In genomic region chr12:98503593-98504367, GRCh38 we compare ENCODE assay signal across 1 cellular context.
TF ChIP-seq lines count a peak whose summit lies in the region.

No MANE protein-coding gene starts in this region.

TF ChIP-seq in K562, 482 proteins besides CTCF, POLR2A, EP300 and RAD21 (continued from another document and continues in another):
- TF ChIP-seq ARID3A (IDR thresholded peaks at IDR 0.05; ENCODE audit: borderline replicate concordance, low read depth, low read length), result peak; percentile 85; the same call in 1 of the 2 replicates
- peak; percentile 82 for TF ChIP-seq PHF8 (IDR thresholded peaks at IDR 0.05; ENCODE audit: borderline replicate concordance, low read length)
- TF ChIP-seq CREB3 (tag; conservative IDR thresholded peaks at IDR 0.05; ENCODE audit: low read depth), result 0 out of 2 replicates have a peak, but pooled peaks have one; percentile 45
- 0 out of 2 replicates have a peak, but pooled peaks have one; percentile 18 for TF ChIP-seq ZHX1 (conservative IDR thresholded peaks at IDR 0.05; ENCODE audit: low read length)
- TF ChIP-seq ARHGAP35 (IDR thresholded peaks at IDR 0.05; ENCODE audit: partially characterized antibody), result no peak
- no peak for TF ChIP-seq ZNF561 (CRISPR knock-in tag; conservative IDR thresholded peaks at IDR 0.05)
- no peak for TF ChIP-seq BCL6 (CRISPR knock-in tag; IDR thresholded peaks at IDR 0.05)
- TF ChIP-seq ERF (CRISPR knock-in tag; IDR thresholded peaks at IDR 0.05), result 0 out of 2 replicates have a peak, but pooled peaks have one; percentile 77
- peak; percentile 80 for TF ChIP-seq MYC (IDR thresholded peaks at IDR 0.05; ENCODE audit: low read depth, low read length)
- peak; percentile 45; the same call in 1 of the 2 replicates for TF ChIP-seq MYC (CRISPR knock-in tag; IDR thresholded peaks at IDR 0.05; ENCODE audit: borderline replicate concordance, low read depth)
- TF ChIP-seq CBX1 (IDR thresholded peaks at IDR 0.05; ENCODE audit: low read depth), result no peak; the same call in 1 of the 2 replicates
- TF ChIP-seq UBTF (IDR thresholded peaks at IDR 0.05; ENCODE audit: borderline replicate concordance in 1 of 2, low read depth in 2 of 2, low read length in 2 of 2), result peak in 1 of 2 experiments; percentile 11; a peak in 1 of 4 replicates
- peak; percentile 24; the same call in 1 of the 2 replicates for TF ChIP-seq TRIM28 (IDR thresholded peaks at IDR 0.05)
- peak; percentile 60 for TF ChIP-seq RB1 (IDR thresholded peaks at IDR 0.05; ENCODE audit: low read depth)
- TF ChIP-seq KAT7 (CRISPR knock-in tag; IDR thresholded peaks at IDR 0.05; ENCODE audit: borderline replicate concordance), result peak; percentile 83; the same call in 1 of the 2 replicates
- TF ChIP-seq ETS2 (tag; IDR thresholded peaks at IDR 0.05; ENCODE audit: borderline replicate concordance, poor library complexity, severe bottlenecking), result no peak
- peak; percentile 81; the same call in 1 of the 2 replicates for TF ChIP-seq ZC3H11A (IDR thresholded peaks at IDR 0.05; ENCODE audit: low read depth, low read length)
- TF ChIP-seq HMG20A (CRISPR knock-in tag; conservative IDR thresholded peaks at IDR 0.05), result no peak
- TF ChIP-seq CHAMP1 (IDR thresholded peaks at IDR 0.05), result peak; percentile 86
- TF ChIP-seq KDM5B (IDR thresholded peaks at IDR 0.05; ENCODE audit: insufficient replicate concordance, low read depth, low read length), result peak; percentile 95
- TF ChIP-seq TAF7 (tag; IDR thresholded peaks at IDR 0.05), result peak; percentile 90
- no peak for TF ChIP-seq PHB2 (IDR thresholded peaks at IDR 0.05; ENCODE audit: low read depth)
- TF ChIP-seq SIN3A (IDR thresholded peaks at IDR 0.05; ENCODE audit: borderline replicate concordance in 2 of 2, control insufficient read depth in 1 of 2, low read depth in 2 of 2, low read length in 2 of 2), result peak in 1 of 2 experiments; percentile 20; a peak in 1 of 4 replicates
- TF ChIP-seq FOSL1 (tag; conservative IDR thresholded peaks at IDR 0.05), result no peak
- TF ChIP-seq ZNF695 (CRISPR knock-in tag; IDR thresholded peaks at IDR 0.05), result no peak
- TF ChIP-seq GABPB2 (CRISPR knock-in tag; conservative IDR thresholded peaks at IDR 0.05), result no peak
- peak; percentile 63; the same call in 1 of the 2 replicates for TF ChIP-seq PHF21A (IDR thresholded peaks at IDR 0.05; ENCODE audit: borderline replicate concordance, low read depth)
- peak; percentile 63 for TF ChIP-seq HDAC2 (IDR thresholded peaks at IDR 0.05)
- no peak for TF ChIP-seq ZNF23 (CRISPR knock-in tag; IDR thresholded peaks at IDR 0.05)
- 0 out of 2 replicates have a peak, but pooled peaks have one; percentile 64 for TF ChIP-seq GATAD2B (IDR thresholded peaks at IDR 0.05; ENCODE audit: borderline replicate concordance)
- 0 out of 2 replicates have a peak, but pooled peaks have one; percentile 60 for TF ChIP-seq RNF219 (CRISPR knock-in tag; IDR thresholded peaks at IDR 0.05)
- 0 out of 2 replicates have a peak, but pooled peaks have one; percentile 5 for TF ChIP-seq ILF3 (IDR thresholded peaks at IDR 0.05; ENCODE audit: borderline replicate concordance)
- peak; percentile 98 for TF ChIP-seq POLR3A (IDR thresholded peaks at IDR 0.05; ENCODE audit: borderline replicate concordance, extremely low read depth, insufficient read depth, insufficient read length)
- peak; percentile 76; the same call in 1 of the 2 replicates for TF ChIP-seq ZBTB5 (IDR thresholded peaks at IDR 0.05)
- TF ChIP-seq SPI1 (IDR thresholded peaks at IDR 0.05; ENCODE audit: borderline replicate concordance, low read depth, low read length), result peak; percentile 37; the same call in 1 of the 2 replicates
- peak; percentile 76 for TF ChIP-seq TAF9B (IDR thresholded peaks at IDR 0.05; ENCODE audit: partially characterized antibody)
- TF ChIP-seq ZBTB8A (IDR thresholded peaks at IDR 0.05; ENCODE audit: partially characterized antibody), result peak; percentile 88
- peak; percentile 89 for TF ChIP-seq NR2C1 (IDR thresholded peaks at IDR 0.05)
- TF ChIP-seq NR2C1 (tag; IDR thresholded peaks at IDR 0.05), result peak; percentile 90
- TF ChIP-seq MAX (CRISPR knock-in tag; IDR thresholded peaks at IDR 0.05), result peak; percentile 72; the same call in 1 of the 2 replicates
- TF ChIP-seq KLF10 (CRISPR knock-in tag; IDR thresholded peaks at IDR 0.05), result no peak
- no peak for TF ChIP-seq ZNF280B (CRISPR knock-in tag; IDR thresholded peaks at IDR 0.05)
